In the genomic region with DNA sequence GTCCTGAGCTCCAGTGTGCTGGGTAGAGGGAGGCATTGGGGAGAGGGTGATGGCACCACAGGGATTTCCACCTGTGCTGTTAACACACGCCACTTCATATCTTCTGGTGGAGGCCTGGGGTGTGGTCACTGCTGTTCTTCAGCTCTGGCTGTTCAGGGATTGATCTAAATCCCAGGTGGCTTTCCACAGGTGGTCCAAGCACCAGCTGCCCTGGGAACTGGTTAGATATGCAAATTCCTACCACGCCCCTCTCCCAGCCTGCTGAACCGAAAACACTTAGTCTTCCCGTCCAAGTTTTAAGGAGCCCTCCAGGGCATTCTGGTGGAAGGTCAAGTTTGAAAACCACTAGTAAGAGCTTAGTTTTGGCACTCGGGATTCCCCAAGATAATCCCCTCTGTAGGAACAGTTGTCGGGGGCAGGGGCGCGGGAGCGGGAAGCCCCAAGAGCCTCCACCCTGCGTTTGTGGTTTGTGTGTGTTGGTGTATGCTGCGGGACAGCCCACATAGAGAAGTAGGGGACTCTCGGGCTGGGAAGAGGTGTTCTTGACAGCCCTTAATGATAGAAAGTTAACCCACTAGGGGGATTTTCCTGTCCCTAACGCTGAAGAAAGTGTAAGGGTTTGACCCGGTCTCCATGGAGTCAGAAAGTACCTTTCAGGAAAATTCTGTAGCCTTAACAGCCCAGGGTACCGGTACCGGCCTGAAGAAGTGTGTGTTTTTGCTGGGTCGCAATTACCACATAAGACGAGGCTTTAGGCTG, we compare ENCODE assay signal across 9 cellular contexts. TPM values are rescaled to one million over a fixed set of nuclear protein-coding genes. Genes with fewer than 3 reads are reported as not detected.
DNase-seq lines count a peak whose midpoint lies in the region; ATAC-seq, FAIRE-seq and TF ChIP-seq lines count a peak whose summit lies in the region.
"Had no signal": no experiment of that assay in that cellular context is flagged by ENCODE, and none has a peak within 500 bp of the region (broad histone marks: within the 10 kb centered on the region; RNA-seq: fewer than 3 reads in every experiment).

No MANE protein-coding gene starts in this region.

- H3K36me3 ChIP-seq in kidney (ENCODE audit: control insufficient read depth in 1 of 2, insufficient read depth in 2 of 2, low read length in 2 of 2) (peaks cover 25 to 49% of the 10 kb centered on the region in 2 donors), suprapubic skin (peaks cover 12% of the 10 kb centered on the region)

- no peak for FAIRE-seq in kidney (lab: Jason Lieb, UNC)

- H3K9me3 ChIP-seq in kidney (ENCODE audit: control insufficient read depth in 1 of 2, low read length in 2 of 2) (no peaks in the 10 kb centered on the region), suprapubic skin (no peaks in the 10 kb centered on the region)

- H3K27ac ChIP-seq in kidney (ENCODE audit: low read depth in 2 of 2, low read length in 2 of 2) (peak overlapping the region; percentile 33 to 79), suprapubic skin (peak overlapping the region; percentile 57)

- peak; percentile 74 for DNase-seq in NCI-H526 treated with DMSO at 0.1 percent for 48 hours (lab: John Stamatoyannopoulos, UW)
- DNase-seq in kidney, result no peak
- DNase-seq in suprapubic skin (ENCODE audit: low spot score in 2 of 2), result no peak
- DNase-seq in GOT3 (lab: John Stamatoyannopoulos, UW), result no peak
- DNase-seq in activated CD4-positive, CD25-positive, alpha-beta regulatory T cell treated with anti-CD3 and anti-CD28 coated beads, Interleukin-2, amount 50 U/mL, for 72 hours, result no peak
- no peak for DNase-seq in NCI-H2171 (lab: John Stamatoyannopoulos, UW)
- DNase-seq: activated T-cell treated with anti-CD3 and anti-CD28 coated beads, Interleukin-2, amount 50 U/mL, for 24 hours had no signal

- TF ChIP-seq CTCF in kidney (IDR thresholded peaks at IDR 0.05; ENCODE audit: borderline replicate concordance, extremely low read depth, insufficient read depth), result no peak
- TF ChIP-seq CTCF in suprapubic skin (IDR thresholded peaks at IDR 0.05), result no peak

- intact Hi-C loops in kidney (cut with DNase I), result no loop called here

- no peak for TF ChIP-seq EP300 in suprapubic skin (IDR thresholded peaks at IDR 0.05)

- 58% methylated on average over 17 of the region's 18 CpGs for WGBS in suprapubic skin

- no peak for TF ChIP-seq POLR2A in suprapubic skin (IDR thresholded peaks at IDR 0.05)

- H3K4me3 ChIP-seq in kidney (ENCODE audit: low read length in 2 of 2) (no peak overlapping the region), suprapubic skin (no peak overlapping the region)

- peak; percentile 20 for ATAC-seq in GM21619 (IDR thresholded peaks at IDR 0.05; ENCODE audit: unreplicated experiment)
- no peak for ATAC-seq in GM21526 (IDR thresholded peaks at IDR 0.05; ENCODE audit: low FRiP score, unreplicated experiment)

- no peaks in the 10 kb centered on the region for H3K27me3 ChIP-seq in suprapubic skin

- peaks cover 33 to 42% of the 10 kb centered on the region in 2 donors for H3K4me1 ChIP-seq in kidney (ENCODE audit: control insufficient read depth in 1 of 2, insufficient read depth in 1 of 2, low read depth in 1 of 2, low read length in 2 of 2)
- peaks cover 44% of the 10 kb centered on the region for H3K4me1 ChIP-seq in suprapubic skin

- H3K9ac ChIP-seq in kidney (ENCODE audit: low read length in 2 of 2), result no peak overlapping the region

RNA-seq across cellular contexts. Expression of a gene that starts 5.1 kb away (rescaled TPM):
- 146 TPM for total RNA-seq in kidney
- polyA plus RNA-seq in kidney (ENCODE audit: insufficient read depth, low read depth, low replicate concordance), result 44.4 TPM
- total RNA-seq in suprapubic skin, result 100 to 1,000 TPM in 1 of 4 donors, 10 to 100 TPM in 3; 27.5 to 101 (median 38.2) TPM

RNA-seq across cellular contexts. Expression of a gene that starts 13.9 kb away (rescaled TPM):
- total RNA-seq in kidney (76.4 TPM), suprapubic skin (10 to 100 TPM in 2 of 4 donors, 1 to 10 TPM in 2; 4.4 to 23.3 (median 12.9) TPM)
- polyA plus RNA-seq in kidney (ENCODE audit: insufficient read depth, low read depth, low replicate concordance), result 83.1 TPM

RNA-seq across cellular contexts. Expression of a gene that starts 27.2 kb away (rescaled TPM):
- 24.5 TPM for total RNA-seq in kidney
- polyA plus RNA-seq in kidney (ENCODE audit: insufficient read depth, low read depth, low replicate concordance), result 18.7 TPM
- total RNA-seq in suprapubic skin, result 10 to 100 TPM in 1 of 4 donors, 1 to 10 TPM in 3; 6.7 to 15.1 (median 8.5) TPM
